8 cellular contexts compared by ENCODE assay signal in genomic region chr19:38650180-38650775, GRCh38. TPM values are rescaled to one million over a fixed set of nuclear protein-coding genes. Genes with fewer than 3 reads are reported as not detected.
DNase-seq lines count a peak whose midpoint lies in the region; ATAC-seq and TF ChIP-seq lines count a peak whose summit lies in the region.

No MANE protein-coding gene starts in this region.

- CTCF ChIA-PET in activated CD8-positive, alpha-beta T cell treated with anti-CD3 and anti-CD28 coated beads for 36 hours (lab: Charles Lee): interaction anchor here (0.9 kb wide), 1 partner anchor 12 kb away, joined by 3 read pairs; no protein-coding TSS in a partner anchor

- TF ChIP-seq EP300 in stomach (IDR thresholded peaks at IDR 0.05): no peak

- H3K4me1 Mint-ChIP-seq in activated CD8-positive, alpha-beta T cell treated with anti-CD3 and anti-CD28 coated beads for 36 hours (ENCODE audit: low read depth): peaks cover 60% of the 10 kb centered on the region

- H3K27ac ChIP-seq in stomach: peak overlapping the region; percentile 95 to 99 (median 96)

- H3K9me3 Mint-ChIP-seq in activated CD8-positive, alpha-beta T cell treated with anti-CD3 and anti-CD28 coated beads for 36 hours: no peaks in the 10 kb centered on the region

- intact Hi-C loops in activated CD8-positive, alpha-beta T cell treated with anti-CD3 and anti-CD28 coated beads for 36 hours (cut with micrococcal nuclease): no loop called here
- intact Hi-C loops in stomach (cut with DNase I; ENCODE audit: low total_unique reads): loop anchor here (10.0 kb wide), 1 partner anchor 55 kb away; no protein-coding TSS in a partner anchor

- TF ChIP-seq POLR2A in stomach (IDR thresholded peaks at IDR 0.05): no peak

- H3K4me1 ChIP-seq in iPS-15b (ENCODE audit: control insufficient read depth, insufficient read depth, low read length) (peaks cover 31% of the 10 kb centered on the region), stomach (peaks cover 60 to 69% (median 65%) of the 10 kb centered on the region in 4 donors)

- H3K27me3 Mint-ChIP-seq in activated CD8-positive, alpha-beta T cell treated with anti-CD3 and anti-CD28 coated beads for 36 hours: peaks cover 11% of the 10 kb centered on the region

- POLR2A ChIA-PET in activated CD8-positive, alpha-beta T cell treated with anti-CD3 and anti-CD28 coated beads for 36 hours (lab: Charles Lee): interaction anchor here (1.2 kb wide), 2 partner anchors 9 to 263 kb away, joined by 3 read pairs; no protein-coding TSS in a partner anchor

- H3K4me3 Mint-ChIP-seq in activated CD8-positive, alpha-beta T cell treated with anti-CD3 and anti-CD28 coated beads for 36 hours: peak overlapping the region; percentile 97

- ATAC-seq in activated CD8-positive, alpha-beta T cell treated with anti-CD3 and anti-CD28 coated beads for 36 hours: no peak
- ATAC-seq in HG02885 (IDR thresholded peaks at IDR 0.05; ENCODE audit: poor library complexity, unreplicated experiment) (no peak), HG03469 (IDR thresholded peaks at IDR 0.05; ENCODE audit: unreplicated experiment) (no peak)

- no peaks in the 10 kb centered on the region for H3K36me3 ChIP-seq in iPS-15b (ENCODE audit: control insufficient read depth, insufficient read depth, low read length)
- H3K36me3 ChIP-seq in stomach: no peaks in the 10 kb centered on the region

- H3K27ac Mint-ChIP-seq in activated CD8-positive, alpha-beta T cell treated with anti-CD3 and anti-CD28 coated beads for 36 hours: no peak overlapping the region

- no peaks in the 10 kb centered on the region for H3K9me3 ChIP-seq in iPS-15b (ENCODE audit: control insufficient read depth, insufficient read depth, low read length)
- no peaks in the 10 kb centered on the region for H3K9me3 ChIP-seq in stomach

- H3K4me3 ChIP-seq in iPS-15b (ENCODE audit: low read depth, low read length) (peak overlapping the region; percentile 80), stomach (peak overlapping the region; percentile 83 to 100 (median 94))

- no peak for TF ChIP-seq CTCF in activated CD8-positive, alpha-beta T cell treated with anti-CD3 and anti-CD28 coated beads for 36 hours (IDR thresholded peaks at IDR 0.05)
- TF ChIP-seq CTCF in stomach (IDR thresholded peaks at IDR 0.05): no peak

- DNase-seq in NCI-H82 (lab: John Stamatoyannopoulos, UW) (peak; percentile 59), NCI-H82 treated with DMSO at 0.1 percent for 48 hours (lab: John Stamatoyannopoulos, UW; ENCODE audit: unreplicated experiment) (no peak), stomach (peak; percentile 43), NCI-H2196 (lab: John Stamatoyannopoulos, UW; ENCODE audit: unreplicated experiment) (no peak)
- no peak for DNase-seq in activated CD8-positive, alpha-beta T cell treated with anti-CD3 and anti-CD28 coated beads for 36 hours

- peaks cover 24% of the 10 kb centered on the region for H3K36me3 Mint-ChIP-seq in activated CD8-positive, alpha-beta T cell treated with anti-CD3 and anti-CD28 coated beads for 36 hours (ENCODE audit: low read depth)

- peak overlapping the region; percentile 28 for H3K9ac ChIP-seq in iPS-15b (ENCODE audit: low read depth, low read length)

- H3K27me3 ChIP-seq in iPS-15b (ENCODE audit: control insufficient read depth, insufficient read depth, low read length) (no peaks in the 10 kb centered on the region), stomach (no peaks in the 10 kb centered on the region)

- WGBS in stomach, 5 donors: 9 to 18% (median 13%) methylated on average over 8 of the region's 8 CpGs

RNA-seq across cellular contexts. Expression of gene ACTN4, which starts 2.8 kb away (rescaled TPM):
- total RNA-seq in activated CD8-positive, alpha-beta T cell treated with anti-CD3 and anti-CD28 coated beads for 36 hours: 100 to 1,000 TPM; 183 to 189 TPM
- total RNA-seq in stomach: 100 to 1,000 TPM; 254 to 343 (median 319) TPM
- polyA plus RNA-seq in stomach: 10 to 100 TPM; 55.3 to 87.2 (median 75.0) TPM

RNA-seq across cellular contexts. Expression of gene EIF3K, which starts 31.3 kb away (rescaled TPM):
- total RNA-seq in activated CD8-positive, alpha-beta T cell treated with anti-CD3 and anti-CD28 coated beads for 36 hours: 100 to 1,000 TPM; 306 to 308 TPM
- total RNA-seq in stomach: 100 to 1,000 TPM; 203 to 889 (median 283) TPM
- 100 to 1,000 TPM; 347 to 495 (median 349) TPM for polyA plus RNA-seq in stomach

RNA-seq across cellular contexts. Expression of gene MAP4K1, which starts 32.5 kb away (rescaled TPM):
- 100 to 1,000 TPM; 166 to 174 TPM for total RNA-seq in activated CD8-positive, alpha-beta T cell treated with anti-CD3 and anti-CD28 coated beads for 36 hours
- total RNA-seq in stomach: 10 to 100 TPM in 1 of 5 donors, 1 to 10 TPM in 3, not detected in 1; 1.2 to 12.9 (median 5.2) TPM
- polyA plus RNA-seq in stomach: 1 to 10 TPM; 4.4 to 5.3 (median 5.0) TPM

Comparison
In these comparisons a context has a peak if more than half of its experiments do, and no peak if none do; other contexts are left out.
1. DNase-seq: peak in NCI-H82 (single experiment) and stomach (single experiment); none in NCI-H82 treated with DMSO at 0.1 percent for 48 hours (single experiment), activated CD8-positive, alpha-beta T cell treated with anti-CD3 and anti-CD28 coated beads for 36 hours (single experiment) and NCI-H2196 (single experiment).
2. RNA of gene MAP4K1, which starts 32.5 kb away (total RNA-seq): 166 to 174 TPM in activated CD8-positive, alpha-beta T cell treated with anti-CD3 and anti-CD28 coated beads for 36 hours; 1.2 to 12.9 TPM in stomach; every median in the first group is over 10 times any median in the second.